ENCODE assay signal across 8 cellular contexts in genomic region chr11:112175596-112175947, GRCh38. TPM values are rescaled to one million over a fixed set of nuclear protein-coding genes. Genes with fewer than 3 reads are reported as not detected.
DNase-seq lines count a peak whose midpoint lies in the region; ATAC-seq and TF ChIP-seq lines count a peak whose summit lies in the region.
"Had no signal": no experiment of that assay in that cellular context is flagged by ENCODE, and none has a peak within 500 bp of the region (broad histone marks: within the 10 kb centered on the region; RNA-seq: fewer than 3 reads in every experiment).

No MANE protein-coding gene starts in this region.

- intact Hi-C loops in Panc1 (cut with micrococcal nuclease; ENCODE audit: unreplicated experiment) (loop anchor here (2.0 kb wide), 1 partner anchor 63 kb away; no protein-coding TSS in a partner anchor), thyroid gland (cut with DNase I) (no loop called here)

- CTCF ChIA-PET in Panc1 (lab: Charles Lee) = interaction anchor here (0.6 to 1.0 kb wide), 7 partner anchors 15 to 105 kb away, joined by 3 to 9 read pairs (median 4); partner anchors contain the start of gene SDHD

- no TSS peak for BruUV-seq in Panc1 (replicated peaks; lab: Mats Ljungman, UMichigan)

- H3K4me3 ChIP-seq in Panc1 (ENCODE audit: low read depth in 2 of 2, low read length in 2 of 2) (peak overlapping the region; percentile 35 to 57), mesodermal cell (ENCODE audit: extremely low read depth, insufficient read depth, low read length, poor library complexity, severe bottlenecking) (no peak overlapping the region), thyroid gland (replicated peaks in 1 of 3) (peak overlapping the region in 2 of 3 donors; percentile 1 to 18)

- no peak for DNase-seq in Panc1 (ENCODE audit: low read depth, low spot score)
- no peak for DNase-seq in thyroid gland
- no peak for DNase-seq in DMS79 (lab: John Stamatoyannopoulos, UW)
- no peak for DNase-seq in NCI-H1694 treated with DMSO at 0.1 percent for 48 hours (lab: John Stamatoyannopoulos, UW)

- H3K9me3 ChIP-seq in Panc1 (ENCODE audit: control insufficient read depth, insufficient read depth, low read depth, low read length) (no peaks in the 10 kb centered on the region), mesodermal cell (ENCODE audit: control insufficient read depth, low read length) (no peaks in the 10 kb centered on the region), thyroid gland (no peaks in the 10 kb centered on the region)

- TF ChIP-seq CTCF in Panc1 (IDR thresholded peaks at IDR 0.05) = no peak
- no peak for TF ChIP-seq CTCF in thyroid gland (IDR thresholded peaks at IDR 0.05)

- no peaks in the 10 kb centered on the region for H3K27me3 ChIP-seq in Panc1 (ENCODE audit: control insufficient read depth, insufficient read depth, low read length)
- H3K27me3 ChIP-seq in thyroid gland = no peaks in the 10 kb centered on the region

- no peak for TF ChIP-seq POLR2A in thyroid gland (IDR thresholded peaks at IDR 0.05)

- in situ Hi-C loops in Panc1 (cut with HindIII; ENCODE audit: low pct_unique_long_range_greater_than_20kb, low sequenced_read_pairs) = no loop called here

- H3K27ac ChIP-seq in Panc1 (ENCODE audit: low read length) = peak overlapping the region; percentile 29; the same call in 1 of the 2 replicates
- peak overlapping the region; percentile 70 for H3K27ac ChIP-seq in cingulate gyrus (ENCODE audit: low read depth, low read length)
- H3K27ac ChIP-seq in mesodermal cell (ENCODE audit: low read depth, low read length, severe bottlenecking) = peak overlapping the region; percentile 85
- H3K27ac ChIP-seq in thyroid gland = peak overlapping the region; percentile 32 to 58 (median 42)
- H3K27ac ChIP-seq: VCaP had no signal

- peaks cover 11% of the 10 kb centered on the region for H3K4me1 ChIP-seq in Panc1 (ENCODE audit: control insufficient read depth, insufficient read depth, low read length)
- no peaks in the 10 kb centered on the region for H3K4me1 ChIP-seq in mesodermal cell (ENCODE audit: control insufficient read depth, insufficient read depth, low read length, poor library complexity, severe bottlenecking)
- peaks cover 6 to 11% of the 10 kb centered on the region in 2 donors for H3K4me1 ChIP-seq in thyroid gland

- ATAC-seq in Panc1 (peak; percentile 46), HG03460 (IDR thresholded peaks at IDR 0.05; ENCODE audit: unreplicated experiment) (no peak)

- WGBS in mesodermal cell (ENCODE audit: insufficient coverage in 2 of 2), 2 experiments = 47 to 52% methylated on average over 2 of the region's 4 CpGs
- WGBS in thyroid gland, 2 donors = 14 to 36% methylated on average over 4 of the region's 4 CpGs

- H3K36me3 ChIP-seq in Panc1 (ENCODE audit: control insufficient read depth, insufficient read depth, low read length) (no peaks in the 10 kb centered on the region), mesodermal cell (ENCODE audit: control insufficient read depth, insufficient read depth, low read length) (no peaks in the 10 kb centered on the region), thyroid gland (no peaks in the 10 kb centered on the region)

- POLR2A ChIA-PET in Panc1 (lab: Charles Lee) = interaction anchor here (0.5 to 1.3 kb wide), 2 partner anchors 63 to 299 kb away, joined by 3 to 8 read pairs; no protein-coding TSS in a partner anchor

RNA-seq across cellular contexts. Expression of gene BCO2, which starts 0.3 kb away (rescaled TPM):
- total RNA-seq in Panc1 (2021; ENCODE audit: unreplicated experiment) (2.5 TPM), thyroid gland (10 to 100 TPM in 2 of 4 donors, 1 to 10 TPM in 2; 6.6 to 15.9 (median 11.1) TPM)
- polyA plus RNA-seq in Panc1 (2012; ENCODE audit: insufficient read length) = 1.0 TPM
- polyA plus RNA-seq in mesodermal cell (2013, experiment 1 of 2) = 1.1 TPM
- 2.0 TPM for polyA plus RNA-seq in mesodermal cell (2013, experiment 2 of 2)

RNA-seq across cellular contexts. Expression of gene TEX12, which starts 8.4 kb away (rescaled TPM):
- total RNA-seq in Panc1 (2021; ENCODE audit: unreplicated experiment) = 0.23 TPM
- not detected for polyA plus RNA-seq in Panc1 (2012; ENCODE audit: insufficient read length)
- not detected for polyA plus RNA-seq in mesodermal cell (2013, experiment 1 of 2)
- not detected for polyA plus RNA-seq in mesodermal cell (2013, experiment 2 of 2)
- total RNA-seq in thyroid gland = under 1 TPM in 1 of 4 donors, not detected in 3; 0.33 TPM

RNA-seq across cellular contexts. Expression of gene IL18, which starts 11.7 kb away (rescaled TPM):
- 22.5 TPM for total RNA-seq in Panc1 (2021; ENCODE audit: unreplicated experiment)
- 25.1 TPM for polyA plus RNA-seq in Panc1 (2012; ENCODE audit: insufficient read length)
- 0.52 TPM for polyA plus RNA-seq in mesodermal cell (2013, experiment 1 of 2)
- polyA plus RNA-seq in mesodermal cell (2013, experiment 2 of 2) = 0.25 TPM
- 10 to 100 TPM in 2 of 4 donors, 1 to 10 TPM in 2; 5.8 to 18.3 (median 9.3) TPM for total RNA-seq in thyroid gland

RNA-seq across cellular contexts. Expression of gene PTS, which starts 50.7 kb away (rescaled TPM):
- total RNA-seq in Panc1 (2021; ENCODE audit: unreplicated experiment) (64.2 TPM), thyroid gland (10 to 100 TPM; 27.2 to 48.0 (median 39.3) TPM)
- polyA plus RNA-seq in Panc1 (2012; ENCODE audit: insufficient read length) = 54.2 TPM
- polyA plus RNA-seq in mesodermal cell (2013, experiment 1 of 2) = 26.1 TPM
- polyA plus RNA-seq in mesodermal cell (2013, experiment 2 of 2) = 39.4 TPM

Comparison
In these comparisons a context has a peak if more than half of its experiments do, and no peak if none do; other contexts are left out.
1. H3K27ac ChIP-seq: peak in every context shown above with its lines; median percentile 85 in mesodermal cell; 70 in cingulate gyrus; 42 in thyroid gland; 29 in Panc1.